ENCODE assay signal across 8 cellular contexts in genomic region chrX:69503228-69503834, GRCh38. TPM values are rescaled to one million over a fixed set of nuclear protein-coding genes. Genes with fewer than 3 reads are reported as not detected.
DNase-seq lines count a peak whose midpoint lies in the region; ATAC-seq lines count a peak whose summit lies in the region.

No MANE protein-coding gene starts in this region.

- H3K4me2 ChIP-seq in BLaER1: peak overlapping the region; percentile 66; the same call in 1 of the 2 replicates

- H4K20me1 ChIP-seq in BLaER1: peaks cover 25% of the 10 kb centered on the region

- H3K9ac ChIP-seq in BLaER1: no peak overlapping the region

- peaks cover 75% of the 10 kb centered on the region for H3K27me3 ChIP-seq in BLaER1

- peaks cover 22% of the 10 kb centered on the region for H3K4me1 ChIP-seq in BLaER1

- DNase-seq in Kasumi-1 (lab: John Stamatoyannopoulos, UW) (peak; percentile 59 to 67), T-helper 17 cell (no peak), iPS-NIHi7 (ENCODE audit: extremely low spot score) (peak; percentile 25), kidney glomerular epithelial cell (lab: John Stamatoyannopoulos, UW) (no peak), SW480 (ENCODE audit: low spot score) (no peak)
- no peak for DNase-seq in stimulated activated CD4-positive, alpha-beta T cell treated with anti-CD3 and anti-CD28 coated beads, Interleukin-4, amount 100 ng/mL, for 4 hours

- peaks cover 2% of the 10 kb centered on the region for H3K4me1 Mint-ChIP-seq in T-helper 17 cell

- H3K36me3 Mint-ChIP-seq in T-helper 17 cell (ENCODE audit: low read depth): peaks cover 2% of the 10 kb centered on the region

- ATAC-seq in T-helper 17 cell (peak; percentile 48), HG02798 (IDR thresholded peaks at IDR 0.05; ENCODE audit: poor library complexity, unreplicated experiment) (no peak)

- H3K27me3 Mint-ChIP-seq in T-helper 17 cell: peaks cover 24% of the 10 kb centered on the region

- H3K9me3 ChIP-seq in BLaER1 (peaks cover 6% of the 10 kb centered on the region; the same call in 1 of the 2 replicates), T-helper 17 cell (ENCODE audit: control insufficient read depth, low read length, poor library complexity, severe bottlenecking) (no peaks in the 10 kb centered on the region)

- H3K36me3 ChIP-seq in BLaER1: no peaks in the 10 kb centered on the region

- no peak overlapping the region for H3K27ac ChIP-seq in BLaER1

- peak overlapping the region; percentile 74 for H3K4me3 ChIP-seq in BLaER1

- H3K27ac Mint-ChIP-seq in T-helper 17 cell: no peak overlapping the region

- H3K4me3 Mint-ChIP-seq in T-helper 17 cell: peak overlapping the region; percentile 78

RNA-seq across cellular contexts. Expression of gene NALF2, which starts 0.8 kb away (rescaled TPM):
- under 1 TPM; 0.13 to 0.22 TPM for total RNA-seq in T-helper 17 cell

Comparison
In these comparisons a context has a peak if more than half of its experiments do, and no peak if none do; other contexts are left out.
1. DNase-seq: peak in Kasumi-1 (2 of 2) and iPS-NIHi7 (single experiment); none in T-helper 17 cell (0 of 3), kidney glomerular epithelial cell (single experiment), SW480 (single experiment) and stimulated activated CD4-positive, alpha-beta T cell treated with anti-CD3 and anti-CD28 coated beads, Interleukin-4, amount 100 ng/mL, for 4 hours (0 of 2).